ENCODE assay signal across 1 cellular context in genomic region chr1:27503961-27504587, GRCh38.
TF ChIP-seq lines count a peak whose summit lies in the region.

No MANE protein-coding gene starts in this region.

TF ChIP-seq in HepG2, 621 proteins besides CTCF, POLR2A, EP300 and RAD21 (continued from another document and continues in another):
- TF ChIP-seq ZBTB40 (IDR thresholded peaks at IDR 0.05) = no peak
- no peak for TF ChIP-seq ZBTB40 (CRISPR knock-in tag; IDR thresholded peaks at IDR 0.05)
- no peak for TF ChIP-seq NRL (CRISPR knock-in tag; IDR thresholded peaks at IDR 0.05; ENCODE audit: borderline replicate concordance)
- TF ChIP-seq NR0B2 (CRISPR knock-in tag; IDR thresholded peaks at IDR 0.05) = no peak
- no peak for TF ChIP-seq FOXK2 (IDR thresholded peaks at IDR 0.05)
- TF ChIP-seq ZFP36L2 (CRISPR knock-in tag; IDR thresholded peaks at IDR 0.05) = no peak
- TF ChIP-seq FOSL1 (CRISPR knock-in tag; IDR thresholded peaks at IDR 0.05; ENCODE audit: borderline replicate concordance) = no peak
- no peak for TF ChIP-seq RELA (CRISPR knock-in tag; IDR thresholded peaks at IDR 0.05)
- 0 out of 2 replicates have a peak, but pooled peaks have one; percentile 46 for TF ChIP-seq SALL1 (CRISPR knock-in tag; IDR thresholded peaks at IDR 0.05)
- no peak for TF ChIP-seq ATF1 (CRISPR knock-in tag; IDR thresholded peaks at IDR 0.05)
- TF ChIP-seq KLF12 (CRISPR knock-in tag; IDR thresholded peaks at IDR 0.05; ENCODE audit: borderline replicate concordance) = peak; percentile 60; the same call in 1 of the 2 replicates
- TF ChIP-seq POLR2G (IDR thresholded peaks at IDR 0.05; ENCODE audit: low read depth, low read length) = peak; percentile 69
- peak; percentile 94 for TF ChIP-seq ZNF121 (CRISPR knock-in tag; IDR thresholded peaks at IDR 0.05)
- TF ChIP-seq NFAT5 (CRISPR knock-in tag; IDR thresholded peaks at IDR 0.05) = no peak
- no peak for TF ChIP-seq ZNF136 (CRISPR knock-in tag; IDR thresholded peaks at IDR 0.05; ENCODE audit: low read depth)
- no peak; the same call in 1 of the 2 replicates for TF ChIP-seq GATAD2A (CRISPR knock-in tag; IDR thresholded peaks at IDR 0.05)
- TF ChIP-seq ZNF224 (CRISPR knock-in tag; IDR thresholded peaks at IDR 0.05) = no peak
- TF ChIP-seq ZNF839 (CRISPR knock-in tag; IDR thresholded peaks at IDR 0.05; ENCODE audit: borderline replicate concordance) = no peak
- TF ChIP-seq U2AF2 (IDR thresholded peaks at IDR 0.05; ENCODE audit: low read depth, low read length) = no peak
- TF ChIP-seq ETS1 (CRISPR knock-in tag; IDR thresholded peaks at IDR 0.05) = no peak
- TF ChIP-seq KLF11 (CRISPR knock-in tag; IDR thresholded peaks at IDR 0.05) = no peak
- no peak for TF ChIP-seq ZKSCAN5 (CRISPR knock-in tag; IDR thresholded peaks at IDR 0.05)
- no peak for TF ChIP-seq ZMAT3 (CRISPR knock-in tag; conservative IDR thresholded peaks at IDR 0.05)
- no peak for TF ChIP-seq THRA (CRISPR knock-in tag; IDR thresholded peaks at IDR 0.05; ENCODE audit: borderline replicate concordance)
- TF ChIP-seq SRSF9 (IDR thresholded peaks at IDR 0.05; ENCODE audit: borderline replicate concordance, insufficient read depth, low read depth, low read length, poor library complexity, severe bottlenecking) = no peak
- no peak for TF ChIP-seq NR3C1 (CRISPR knock-in tag; IDR thresholded peaks at IDR 0.05)
- no peak for TF ChIP-seq ZNF33A (CRISPR knock-in tag; IDR thresholded peaks at IDR 0.05; ENCODE audit: borderline replicate concordance)
- TF ChIP-seq PATZ1 (CRISPR knock-in tag; IDR thresholded peaks at IDR 0.05) = no peak
- TF ChIP-seq ZNF792 (CRISPR knock-in tag; IDR thresholded peaks at IDR 0.05) = no peak
- no peak for TF ChIP-seq EHMT2 (IDR thresholded peaks at IDR 0.05; ENCODE audit: borderline replicate concordance, low read depth, low read length)
- TF ChIP-seq PTBP1 (IDR thresholded peaks at IDR 0.05; ENCODE audit: low read depth, low read length, poor library complexity, severe bottlenecking) = no peak
- no peak for TF ChIP-seq GATA4 (IDR thresholded peaks at IDR 0.05; ENCODE audit: borderline replicate concordance, low read depth)
- no peak for TF ChIP-seq ZNF577 (CRISPR knock-in tag; IDR thresholded peaks at IDR 0.05; ENCODE audit: borderline replicate concordance, low read depth)
- no peak for TF ChIP-seq ZNF768 (CRISPR knock-in tag; IDR thresholded peaks at IDR 0.05)
- no peak for TF ChIP-seq RFX5 (IDR thresholded peaks at IDR 0.05; ENCODE audit: low read depth, low read length)
- TF ChIP-seq SNAI1 (CRISPR knock-in tag; IDR thresholded peaks at IDR 0.05; ENCODE audit: borderline replicate concordance) = no peak
- no peak for TF ChIP-seq ZKSCAN8 (CRISPR knock-in tag; IDR thresholded peaks at IDR 0.05; ENCODE audit: borderline replicate concordance)
- no peak for TF ChIP-seq HDAC6 (IDR thresholded peaks at IDR 0.05; ENCODE audit: low read depth, low read length)
- no peak for TF ChIP-seq NFYC (CRISPR knock-in tag; IDR thresholded peaks at IDR 0.05)
- TF ChIP-seq ZNF512B (CRISPR knock-in tag; IDR thresholded peaks at IDR 0.05; ENCODE audit: borderline replicate concordance) = no peak
- no peak for TF ChIP-seq RORA (CRISPR knock-in tag; IDR thresholded peaks at IDR 0.05)
- TF ChIP-seq ELF4 (CRISPR knock-in tag; IDR thresholded peaks at IDR 0.05; ENCODE audit: borderline replicate concordance) = no peak
